In the genomic region with DNA sequence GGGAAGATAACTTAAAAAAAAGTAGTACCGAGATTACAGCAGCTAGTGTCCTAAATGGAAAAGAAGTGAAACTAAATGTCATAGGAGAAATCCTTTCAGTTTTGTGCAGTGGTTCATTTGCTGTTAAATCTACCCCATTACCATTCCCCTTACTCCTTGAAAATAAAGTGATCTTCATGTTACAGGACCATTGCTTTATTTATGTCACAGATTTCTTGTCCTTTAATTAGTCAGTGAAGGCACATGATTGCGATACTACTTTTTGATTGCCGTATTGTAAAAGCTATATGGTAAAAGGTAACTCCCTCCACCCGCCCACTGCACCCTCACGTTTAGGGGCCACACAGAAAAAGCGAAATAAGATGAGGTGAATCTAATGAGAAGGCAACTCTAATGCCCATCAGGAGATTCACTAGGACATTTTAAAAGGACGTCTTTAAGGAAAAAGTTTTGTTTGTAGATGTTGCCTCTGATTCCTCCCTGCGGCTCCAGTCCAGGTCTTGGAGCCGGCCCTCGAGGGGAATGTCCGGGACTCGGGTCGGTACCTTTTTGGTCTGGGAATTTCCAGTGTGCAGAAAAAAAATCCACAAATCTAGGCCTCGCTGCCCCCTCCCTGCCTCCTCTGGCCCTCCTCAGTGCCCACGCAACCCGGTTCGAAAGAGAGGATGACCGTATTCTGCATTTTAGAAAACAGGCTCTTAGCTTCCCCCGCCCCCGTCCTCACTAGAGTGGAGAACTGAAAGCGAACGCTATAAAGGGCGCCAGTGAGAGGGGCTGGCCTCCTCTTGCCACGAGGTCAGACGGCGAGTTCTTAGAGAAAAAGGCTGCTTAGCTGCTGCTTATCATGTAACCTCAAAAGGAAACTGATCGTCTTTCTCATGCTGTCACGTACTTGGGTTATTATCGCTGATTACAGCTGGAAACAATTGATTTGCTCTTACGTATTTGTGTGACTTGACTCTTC, we compare ENCODE assay signal across 8 cellular contexts. TPM values are rescaled to one million over a fixed set of nuclear protein-coding genes. Genes with fewer than 3 reads are reported as not detected.
A peak's percentile ranks its signal among the peaks of the same experiment; 100 is the strongest.
DNase-seq lines count a peak whose midpoint lies in the region; ATAC-seq and TF ChIP-seq lines count a peak whose summit lies in the region.

No MANE protein-coding gene starts in this region.

- H3K9me2 ChIP-seq in OCI-LY7 (ENCODE audit: insufficient read depth, low read length), result no peaks in the 10 kb centered on the region

- DNase-seq in AG04449 (ENCODE audit: low read depth, low spot score) (no peak), OCI-LY7 (ENCODE audit: low spot score) (peak; percentile 92), fibroblast of lung (ENCODE audit: low read depth in 2 of 2) (peak; percentile 74 to 87)
- peak; percentile 91 to 94 for DNase-seq in activated T-cell treated with anti-CD3 and anti-CD28 coated beads, Interleukin-2, amount 50 U/mL, for 72 hours
- DNase-seq in naive thymus-derived CD8-positive, alpha-beta T cell, result peak; percentile 51 to 87 (median 74)
- peak; percentile 97 for DNase-seq in stimulated activated naive B cell treated with anti-CD40 and anti-IgM and Interleukin-4, amounts not matched to agents 10 μg/mL and 1 μg/mL and 100 μg/mL, for 72 hours

- H3K4me2 ChIP-seq in OCI-LY7 (ENCODE audit: low read length), result peak overlapping the region; percentile 93
- H3K4me2 ChIP-seq in fibroblast of lung (ENCODE audit: extremely low read depth, insufficient read depth, low read length), result peak overlapping the region; percentile 97

- H3K27ac Mint-ChIP-seq in activated T-cell treated with anti-CD3 and anti-CD28 coated beads, Interleukin-2, amount 50 U/mL, for 72 hours, result peak overlapping the region; percentile 97
- peak overlapping the region; percentile 88 to 99 (median 98) for H3K27ac Mint-ChIP-seq in naive thymus-derived CD8-positive, alpha-beta T cell
- H3K27ac Mint-ChIP-seq in stimulated activated naive B cell treated with anti-CD40 and anti-IgM and Interleukin-4, amounts not matched to agents 10 μg/mL and 1 μg/mL and 100 μg/mL, for 72 hours, result peak overlapping the region; percentile 99

- H3K36me3 Mint-ChIP-seq in activated T-cell treated with anti-CD3 and anti-CD28 coated beads, Interleukin-2, amount 50 U/mL, for 72 hours (ENCODE audit: insufficient read depth in 2 of 2), result peaks cover 15 to 17% of the 10 kb centered on the region in 2 donors
- peaks cover 0 to 7% (median 5%) of the 10 kb centered on the region in 3 donors for H3K36me3 Mint-ChIP-seq in naive thymus-derived CD8-positive, alpha-beta T cell
- H3K36me3 Mint-ChIP-seq in stimulated activated naive B cell treated with anti-CD40 and anti-IgM and Interleukin-4, amounts not matched to agents 10 μg/mL and 1 μg/mL and 100 μg/mL, for 72 hours, result peaks cover 42 to 49% of the 10 kb centered on the region in 2 donors

- H3K79me2 ChIP-seq in OCI-LY7 (ENCODE audit: insufficient read depth, low read depth, low read length), result peaks cover 24% of the 10 kb centered on the region; the same call in 1 of the 2 replicates
- H3K79me2 ChIP-seq in fibroblast of lung (ENCODE audit: control insufficient read depth, insufficient read depth, low read length), result no peaks in the 10 kb centered on the region

- H3K4me3 Mint-ChIP-seq in activated T-cell treated with anti-CD3 and anti-CD28 coated beads, Interleukin-2, amount 50 U/mL, for 72 hours, result peak overlapping the region; percentile 86 to 91
- H3K4me3 Mint-ChIP-seq in naive thymus-derived CD8-positive, alpha-beta T cell, result peak overlapping the region; percentile 87 to 98 (median 96)
- H3K4me3 Mint-ChIP-seq in stimulated activated naive B cell treated with anti-CD40 and anti-IgM and Interleukin-4, amounts not matched to agents 10 μg/mL and 1 μg/mL and 100 μg/mL, for 72 hours, result peak overlapping the region; percentile 85 to 96

- H3K36me3 ChIP-seq in OCI-LY7 (ENCODE audit: insufficient read depth, low read length) (peaks cover 20% of the 10 kb centered on the region), fibroblast of lung (ENCODE audit: control insufficient read depth, insufficient read depth, low read length) (no peaks in the 10 kb centered on the region)

- H3K4me1 Mint-ChIP-seq in activated T-cell treated with anti-CD3 and anti-CD28 coated beads, Interleukin-2, amount 50 U/mL, for 72 hours (ENCODE audit: low read depth), result peaks cover 79% of the 10 kb centered on the region
- H3K4me1 Mint-ChIP-seq in naive thymus-derived CD8-positive, alpha-beta T cell, result peaks cover 13 to 59% (median 56%) of the 10 kb centered on the region in 4 donors
- peaks cover 32 to 45% of the 10 kb centered on the region in 2 donors for H3K4me1 Mint-ChIP-seq in stimulated activated naive B cell treated with anti-CD40 and anti-IgM and Interleukin-4, amounts not matched to agents 10 μg/mL and 1 μg/mL and 100 μg/mL, for 72 hours

- no peaks in the 10 kb centered on the region for H3K9me3 Mint-ChIP-seq in activated T-cell treated with anti-CD3 and anti-CD28 coated beads, Interleukin-2, amount 50 U/mL, for 72 hours
- no peaks in the 10 kb centered on the region for H3K9me3 Mint-ChIP-seq in naive thymus-derived CD8-positive, alpha-beta T cell
- no peaks in the 10 kb centered on the region for H3K9me3 Mint-ChIP-seq in stimulated activated naive B cell treated with anti-CD40 and anti-IgM and Interleukin-4, amounts not matched to agents 10 μg/mL and 1 μg/mL and 100 μg/mL, for 72 hours

- H3K27me3 Mint-ChIP-seq in activated T-cell treated with anti-CD3 and anti-CD28 coated beads, Interleukin-2, amount 50 U/mL, for 72 hours (ENCODE audit: low read depth), result no peaks in the 10 kb centered on the region
- H3K27me3 Mint-ChIP-seq in naive thymus-derived CD8-positive, alpha-beta T cell, result no peaks in the 10 kb centered on the region
- H3K27me3 Mint-ChIP-seq in stimulated activated naive B cell treated with anti-CD40 and anti-IgM and Interleukin-4, amounts not matched to agents 10 μg/mL and 1 μg/mL and 100 μg/mL, for 72 hours, result no peaks in the 10 kb centered on the region

- peak overlapping the region; percentile 68 for H3K27ac ChIP-seq in OCI-LY7 (ENCODE audit: low read depth, low read length, poor library complexity, severe bottlenecking)
- peak overlapping the region; percentile 75 for H3K27ac ChIP-seq in fibroblast of lung (ENCODE audit: insufficient read depth, low read length)

- H2AFZ ChIP-seq in OCI-LY7 (ENCODE audit: low read length), result peak overlapping the region; percentile 85
- H2AFZ ChIP-seq in fibroblast of lung (ENCODE audit: low read length), result peak overlapping the region; percentile 89

- H3K27me3 ChIP-seq in fibroblast of lung (ENCODE audit: control insufficient read depth, insufficient read depth, low read length), result no peaks in the 10 kb centered on the region

- POLR2A ChIA-PET in AG04449 (lab: Yijun Ruan, JAX) (interaction anchor here (0.5 to 5.2 kb wide), 7 partner anchors 22 to 398 kb away, joined by 3 to 67 read pairs (median 3); partner anchors contain the start of gene NFKBIZ), OCI-LY7 (lab: Charles Lee) (interaction anchor here (0.6 to 5.1 kb wide), 16 partner anchors 9 to 416 kb away, joined by 3 to 33 read pairs (median 3); partner anchors contain the start of genes CEP97, NFKBIZ and RPL24)
- POLR2A ChIA-PET in naive thymus-derived CD8-positive, alpha-beta T cell (lab: Charles Lee), result interaction anchor here (0.6 to 6.3 kb wide), 13 partner anchors 9 to 398 kb away, joined by 3 to 98 read pairs (median 4); partner anchors contain the start of genes NFKBIZ, NXPE3 and RPL24

- H3K4me3 ChIP-seq in AG04449 (ENCODE audit: low read depth, low read length), result peak overlapping the region; percentile 61
- H3K4me3 ChIP-seq in OCI-LY7 (ENCODE audit: low read depth, low read length, poor library complexity, severe bottlenecking), result peak overlapping the region; percentile 71
- H3K4me3 ChIP-seq in fibroblast of lung (replicated peaks in 1 of 4; ENCODE audit: control extremely low read depth in 1 of 4, insufficient read depth in 1 of 4, low read depth in 3 of 4, low read length in 4 of 4), result peak overlapping the region; percentile 56 to 72 (median 62)

- TF ChIP-seq CTCF in AG04449 (IDR thresholded peaks at IDR 0.05; ENCODE audit: insufficient read depth, low read length, missing control alignments) (no peak), OCI-LY7 (conservative IDR thresholded peaks at IDR 0.05; ENCODE audit: low read length) (no peak), fibroblast of lung (conservative IDR thresholded peaks at IDR 0.05 in 1 of 2, IDR thresholded peaks at IDR 0.05 in 1 of 2; ENCODE audit: low read depth in 1 of 2, low read length in 2 of 2) (no peak)

- ATAC-seq in GM18907 (IDR thresholded peaks at IDR 0.05; ENCODE audit: unreplicated experiment) (peak; percentile 84), HG03135 (IDR thresholded peaks at IDR 0.05; ENCODE audit: unreplicated experiment) (peak; percentile 87)
- ATAC-seq in activated T-cell treated with anti-CD3 and anti-CD28 coated beads, Interleukin-2, amount 50 U/mL, for 72 hours (replicated peaks in 1 of 2), result peak; percentile 86 to 92
- peak; percentile 89 for ATAC-seq in naive thymus-derived CD8-positive, alpha-beta T cell
- ATAC-seq in stimulated activated naive B cell treated with anti-CD40 and anti-IgM and Interleukin-4, amounts not matched to agents 10 μg/mL and 1 μg/mL and 100 μg/mL, for 72 hours (replicated peaks), result peak; percentile 91 to 93

- H3K4me1 ChIP-seq in OCI-LY7 (ENCODE audit: insufficient read depth, low read length, poor library complexity, severe bottlenecking), result peaks cover 38% of the 10 kb centered on the region
- peaks cover 4% of the 10 kb centered on the region for H3K4me1 ChIP-seq in fibroblast of lung (ENCODE audit: control insufficient read depth, extremely low read depth, insufficient read depth, low read length)

- H3K9me3 ChIP-seq in OCI-LY7 (ENCODE audit: low read length) (no peaks in the 10 kb centered on the region), fibroblast of lung (ENCODE audit: control insufficient read depth, insufficient read depth, low read depth, low read length) (no peaks in the 10 kb centered on the region)

- intact Hi-C loops in OCI-LY7 (cut with micrococcal nuclease; ENCODE audit: unreplicated experiment), result loop anchor here (1.0 kb wide), 1 partner anchor 22 kb away; the partner anchor contains the start of gene NFKBIZ

- no TSS peak for BruUV-seq in OCI-LY7 (replicated peaks; lab: Mats Ljungman, UMichigan)

- CTCF ChIA-PET in AG04449 (lab: Yijun Ruan, JAX), result interaction anchor here (0.9 to 5.2 kb wide), 7 partner anchors 13 to 402 kb away, joined by 3 to 31 read pairs (median 7); no protein-coding TSS in a partner anchor
- CTCF ChIA-PET in OCI-LY7 (lab: Charles Lee; ENCODE audit: unreplicated experiment), result interaction anchor here (1.0 to 1.1 kb wide), 2 partner anchors 13 to 21 kb away, joined by 3 to 4 read pairs; no protein-coding TSS in a partner anchor

- peak overlapping the region; percentile 54 for H3K9ac ChIP-seq in fibroblast of lung (ENCODE audit: insufficient read depth, low read length)

- H4K20me1 ChIP-seq in OCI-LY7 (ENCODE audit: insufficient read depth, low read length), result no peaks in the 10 kb centered on the region
- no peaks in the 10 kb centered on the region for H4K20me1 ChIP-seq in fibroblast of lung (ENCODE audit: control insufficient read depth, extremely low read depth, insufficient read depth, low read length)

RNA-seq across cellular contexts. Expression of gene NFKBIZ, which starts 21.8 kb away (rescaled TPM):
- total RNA-seq in OCI-LY7 (2014; rRNA removed; shearing (Covaris generic)), result 11.8 and 14.1 TPM in 2 replicates
- total RNA-seq in OCI-LY7 (2022) (26.6 and 33.3 TPM in 2 replicates), fibroblast of lung (15.4 and 38.8 TPM in 2 replicates)
- 100 to 1,000 TPM; 116 to 208 TPM for total RNA-seq in activated T-cell treated with anti-CD3 and anti-CD28 coated beads, Interleukin-2, amount 50 U/mL, for 72 hours
- 14.7 and 21.3 TPM in 2 replicates for polyA plus RNA-seq in fibroblast of lung
- 6.1 and 9.5 TPM in 2 replicates for polyA plus RNA-seq in fibroblast of lung (2012)
- polyA minus RNA-seq in fibroblast of lung (ENCODE audit: low replicate concordance), result 8.8 and 25.1 TPM in 2 replicates
- total RNA-seq in naive thymus-derived CD8-positive, alpha-beta T cell, result 100 to 1,000 TPM; 148 to 151 TPM
- 10 to 100 TPM in 2 of 3 donors, 1 to 10 TPM in 1; 9.3 to 23.6 (median 20.2) TPM for polyA plus RNA-seq in naive thymus-derived CD8-positive, alpha-beta T cell

RNA-seq across cellular contexts. Expression of gene NXPE3, which starts 48.5 kb away (rescaled TPM):
- total RNA-seq in OCI-LY7 (2014; rRNA removed; shearing (Covaris generic)), result 16.7 and 17.9 TPM in 2 replicates
- total RNA-seq in OCI-LY7 (2022) (59.2 and 64.3 TPM in 2 replicates), fibroblast of lung (16.4 and 26.9 TPM in 2 replicates)
- 10 to 100 TPM; 22.7 to 25.0 TPM for total RNA-seq in activated T-cell treated with anti-CD3 and anti-CD28 coated beads, Interleukin-2, amount 50 U/mL, for 72 hours
- 27.9 and 32.5 TPM in 2 replicates for polyA plus RNA-seq in fibroblast of lung
- 14.1 and 19.8 TPM in 2 replicates for polyA plus RNA-seq in fibroblast of lung (2012)
- 30.7 and 33.7 TPM in 2 replicates for polyA minus RNA-seq in fibroblast of lung (ENCODE audit: low replicate concordance)
- total RNA-seq in naive thymus-derived CD8-positive, alpha-beta T cell, result 10 to 100 TPM; 38.3 to 40.0 TPM
- 10 to 100 TPM; 32.5 to 61.0 (median 50.2) TPM for polyA plus RNA-seq in naive thymus-derived CD8-positive, alpha-beta T cell
